In the genomic region with DNA sequence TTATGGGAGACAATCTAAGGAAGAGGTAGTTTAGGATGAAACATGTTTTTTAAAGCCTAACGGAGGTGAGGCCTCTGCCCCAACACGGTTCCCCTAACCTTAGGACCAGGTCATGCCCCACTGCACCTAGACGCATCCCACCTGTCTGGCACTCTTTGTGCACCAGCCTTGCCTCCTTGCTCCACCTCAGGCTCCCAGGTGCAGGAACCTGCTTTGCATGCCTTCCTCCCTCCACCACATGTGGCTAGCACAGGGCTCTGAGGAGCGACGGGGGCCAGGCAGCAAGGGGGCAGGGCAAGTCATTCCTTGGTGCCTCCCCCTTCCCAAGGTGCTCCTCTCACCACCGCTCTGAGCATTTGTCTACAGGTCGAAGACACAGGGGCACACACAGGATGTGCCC, we compare ENCODE assay signal across 28 cellular contexts.
"Had no signal": no experiment of that assay in that cellular context is flagged by ENCODE, and none has a peak within 500 bp of the region (broad histone marks: within the 10 kb centered on the region; RNA-seq: fewer than 3 reads in every experiment).

No MANE protein-coding gene starts in this region.

- ATAC-seq: right cardiac atrium; sciatic nerve; stimulated activated naive B cell treated with anti-CD40 and anti-IgM and Interleukin-4, amounts not matched to agents 10 μg/mL and 1 μg/mL and 100 μg/mL, for 72 hours; stimulated activated naive CD8-positive, alpha-beta T cell treated with anti-CD3 and anti-CD28 coated beads, Interleukin-15, Interleukin-2, amounts not matched to agents 100 U/mL and 50 U/mL, for 24 hours; upper lobe of right lung had no signal

- H3K36me3 ChIP-seq: left ventricle myocardium inferior, neutrophil, prostate gland, stomach, tibial artery, upper lobe of right lung had no signal

- H3K4me1 Mint-ChIP-seq: naive B cell; stimulated activated naive B cell treated with anti-CD40 and anti-IgM and Interleukin-4, amounts not matched to agents 10 μg/mL and 1 μg/mL and 100 μg/mL, for 72 hours had no signal

- H3K27ac Mint-ChIP-seq: mesothelial cell of epicardium; naive B cell; nephron; stimulated activated naive B cell treated with anti-CD40 and anti-IgM and Interleukin-4, amounts not matched to agents 10 μg/mL and 1 μg/mL and 100 μg/mL, for 72 hours had no signal

- H3K4me3 Mint-ChIP-seq: mesothelial cell of epicardium; nephron; neural crest cell; stimulated activated naive B cell treated with anti-CD40 and anti-IgM and Interleukin-4, amounts not matched to agents 10 μg/mL and 1 μg/mL and 100 μg/mL, for 72 hours had no signal

- H3K36me3 Mint-ChIP-seq: mesothelial cell of epicardium; naive B cell; stimulated activated naive B cell treated with anti-CD40 and anti-IgM and Interleukin-4, amounts not matched to agents 10 μg/mL and 1 μg/mL and 100 μg/mL, for 72 hours had no signal

- H3K9me3 Mint-ChIP-seq: nephron; neural crest cell; stimulated activated naive B cell treated with anti-CD40 and anti-IgM and Interleukin-4, amounts not matched to agents 10 μg/mL and 1 μg/mL and 100 μg/mL, for 72 hours had no signal

- H3K27ac ChIP-seq: left ventricle myocardium inferior, neutrophil, prostate gland, skin epidermis, stomach, testis, tibial artery, upper lobe of right lung had no signal

- H3K27me3 ChIP-seq: neutrophil, testis, upper lobe of right lung had no signal

- H3K4me1 ChIP-seq: prostate gland had no signal

- FAIRE-seq: kidney, urothelium cell line had no signal

- DNase-seq: hippocampal formation; kidney; left ventricle myocardium inferior; mesendoderm; naive B cell; occipital lobe; retina; right cardiac atrium; stimulated activated CD4-positive, alpha-beta T cell treated with anti-CD3 and anti-CD28 coated beads, Interleukin-12 subunit alpha, Interleukin-12 subunit beta, amount 100 ng/mL, for 4 hours; stimulated activated CD4-positive, alpha-beta T cell treated with anti-CD3 and anti-CD28 coated beads, Interleukin-15, amount 100 ng/mL, for 24 hours; stimulated activated CD4-positive, alpha-beta T cell treated with anti-CD3 and anti-CD28 coated beads, Interleukin-2, amount 100 ng/mL, for 24 hours; stimulated activated CD4-positive, alpha-beta T cell treated with anti-CD3 and anti-CD28 coated beads, Interleukin-4, amount 100 ng/mL, for 1 hour; stimulated activated naive B cell treated with anti-CD40 and anti-IgM and Interleukin-4, amounts not matched to agents 10 μg/mL and 1 μg/mL and 100 μg/mL, for 72 hours; stimulated activated naive CD8-positive, alpha-beta T cell treated with anti-CD3 and anti-CD28 coated beads, Interleukin-15, Interleukin-2, amounts not matched to agents 100 U/mL and 50 U/mL, for 24 hours; stomach; testis; tibial artery; trophoblast cell; upper lobe of right lung had no signal

- H3K27me3 Mint-ChIP-seq: naive B cell; stimulated activated naive B cell treated with anti-CD40 and anti-IgM and Interleukin-4, amounts not matched to agents 10 μg/mL and 1 μg/mL and 100 μg/mL, for 72 hours had no signal

- H3K4me3 ChIP-seq: left ventricle myocardium inferior, lung, prostate gland, skin epidermis, stomach, testis, tibial artery, upper lobe of right lung had no signal

- H3K9me3 ChIP-seq: left ventricle myocardium inferior, neutrophil, prostate gland, stomach, testis, tibial artery, upper lobe of right lung had no signal
